ENCODE assay signal across 1 cellular context in the genomic region with DNA sequence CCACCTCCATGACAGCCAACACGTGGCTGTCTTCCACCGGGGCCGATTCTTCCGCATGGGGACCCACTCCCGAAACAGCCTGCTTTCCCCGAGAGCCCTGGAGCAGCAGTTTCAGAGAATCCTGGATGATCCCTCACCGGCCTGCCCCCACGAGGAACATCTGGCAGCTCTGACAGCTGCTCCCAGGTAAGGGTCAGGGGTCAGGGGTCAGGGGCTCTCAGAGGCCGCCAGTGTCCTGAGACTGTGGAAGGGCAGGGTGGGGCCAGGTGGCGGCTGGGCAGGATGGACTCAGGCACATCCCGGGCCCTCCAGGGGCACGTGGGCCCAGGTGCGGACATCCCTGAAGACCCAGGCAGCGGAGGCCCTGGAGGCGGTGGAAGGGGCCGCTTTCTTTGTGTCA.
TF ChIP-seq lines count a peak whose summit lies in the region.

No MANE protein-coding gene starts in this region.

TF ChIP-seq in GM12878, 131 proteins besides CTCF, POLR2A, EP300 and RAD21:
- TF ChIP-seq NR2C1 (IDR thresholded peaks at IDR 0.05) (0 out of 2 replicates have a peak, but pooled peaks have one; percentile 14), NBN (IDR thresholded peaks at IDR 0.05) (no peak)
TF ChIP-seq in GM12878: peak in this region for 1.
